ENCODE assay signal across 8 cellular contexts in the genomic region with DNA sequence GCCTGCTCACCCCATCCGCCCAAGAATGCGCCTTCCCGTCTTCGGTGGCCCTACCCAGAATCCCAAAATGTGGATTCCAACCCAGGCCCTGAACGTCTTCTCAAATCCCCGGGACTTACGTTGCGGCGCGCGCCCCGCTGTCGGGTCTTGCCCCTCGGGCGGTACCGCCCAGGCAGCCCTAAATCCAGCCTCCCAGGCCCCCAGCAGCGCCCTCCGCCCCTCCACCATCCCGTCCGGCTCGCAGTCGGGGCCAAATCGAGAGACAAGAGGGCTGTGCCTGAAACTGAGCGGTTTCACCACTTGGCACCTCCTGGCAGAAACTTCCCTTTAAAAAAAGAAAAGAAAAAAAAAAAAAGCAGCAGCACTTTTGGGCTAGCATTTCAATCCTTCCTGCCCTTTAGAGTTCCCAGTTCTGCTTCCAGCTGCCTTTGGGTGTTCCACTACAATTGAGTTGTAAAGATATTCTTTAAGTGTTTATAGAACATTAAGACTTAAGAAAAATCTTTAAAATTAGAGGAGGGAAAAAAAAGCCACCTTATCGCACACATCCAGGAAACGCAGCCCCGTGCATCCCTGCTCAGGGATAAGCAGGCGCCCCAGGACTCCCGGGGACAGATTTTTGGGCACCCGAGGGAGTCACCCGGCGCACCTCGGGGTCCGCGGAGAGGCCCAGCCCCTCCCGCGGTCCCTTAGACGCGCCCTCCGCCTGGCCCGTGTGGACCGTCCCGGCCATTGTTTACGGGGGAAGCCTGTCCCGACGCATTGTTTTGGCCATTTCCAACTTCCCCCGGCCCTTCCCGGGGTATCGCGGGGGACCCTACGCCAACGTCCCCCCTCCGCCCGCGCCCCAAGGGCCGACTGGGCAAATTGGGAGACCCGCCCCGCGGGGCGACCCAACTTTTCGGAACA. TPM values are rescaled to one million over a fixed set of nuclear protein-coding genes. Genes with fewer than 3 reads are reported as not detected.
DNase-seq lines count a peak whose midpoint lies in the region; ATAC-seq and TF ChIP-seq lines count a peak whose summit lies in the region.

No MANE protein-coding gene starts in this region.

- H3K27me3 Mint-ChIP-seq in activated naive CD8-positive, alpha-beta T cell treated with anti-CD3 and anti-CD28 coated beads for 36 hours, result peaks cover 18% of the 10 kb centered on the region

- DNase-seq in DMS53 (lab: John Stamatoyannopoulos, UW) (peak; percentile 43), DMS53 treated with DMSO at 0.1 percent for 48 hours (lab: John Stamatoyannopoulos, UW; ENCODE audit: unreplicated experiment) (no peak), MG63 (peak; percentile 28), left ventricle myocardium superior (peak; percentile 70), retinal pigment epithelial cell (ENCODE audit: low read depth) (no peak), HPDE6-E6E7 (ENCODE audit: extremely low spot score) (no peak)
- no peak for DNase-seq in activated naive CD8-positive, alpha-beta T cell treated with anti-CD3 and anti-CD28 coated beads for 36 hours

- H3K4me3 ChIP-seq in MG63, result peak overlapping the region; percentile 83
- peak overlapping the region; percentile 72 for H3K4me3 ChIP-seq in retinal pigment epithelial cell (ENCODE audit: low read length)

- no peaks in the 10 kb centered on the region for H3K36me3 Mint-ChIP-seq in activated naive CD8-positive, alpha-beta T cell treated with anti-CD3 and anti-CD28 coated beads for 36 hours

- H3K36me3 ChIP-seq in MG63, result no peaks in the 10 kb centered on the region

- TF ChIP-seq CTCF in retinal pigment epithelial cell (conservative IDR thresholded peaks at IDR 0.05; ENCODE audit: low read depth, low read length), result no peak

- peak; percentile 46 for ATAC-seq in left ventricle myocardium superior
- ATAC-seq in HG02623 (IDR thresholded peaks at IDR 0.05; ENCODE audit: unreplicated experiment), result no peak

- H3K27ac Mint-ChIP-seq in activated naive CD8-positive, alpha-beta T cell treated with anti-CD3 and anti-CD28 coated beads for 36 hours, result no peak overlapping the region

- peak overlapping the region; percentile 42 for H3K4me3 Mint-ChIP-seq in activated naive CD8-positive, alpha-beta T cell treated with anti-CD3 and anti-CD28 coated beads for 36 hours

- no peaks in the 10 kb centered on the region for H3K27me3 ChIP-seq in MG63

- intact Hi-C loops in left ventricle myocardium superior (cut with micrococcal nuclease), result no loop called here

- H3K9me3 ChIP-seq in MG63, result no peaks in the 10 kb centered on the region

- H3K9me3 Mint-ChIP-seq in activated naive CD8-positive, alpha-beta T cell treated with anti-CD3 and anti-CD28 coated beads for 36 hours, result no peaks in the 10 kb centered on the region

- H3K4me1 Mint-ChIP-seq in activated naive CD8-positive, alpha-beta T cell treated with anti-CD3 and anti-CD28 coated beads for 36 hours, result peaks cover 36% of the 10 kb centered on the region

RNA-seq across cellular contexts. Expression of gene KCNJ4, which starts 57.6 kb away (rescaled TPM):
- not detected in 2 replicates for total RNA-seq in MG63 (2014; rRNA removed; shearing (Covaris generic); ENCODE audit: low replicate concordance)
- total RNA-seq in activated naive CD8-positive, alpha-beta T cell treated with anti-CD3 and anti-CD28 coated beads for 36 hours, result not detected
- 20.5 TPM for total RNA-seq in left ventricle myocardium superior

Comparison
In these comparisons a context has a peak if more than half of its experiments do, and no peak if none do; other contexts are left out.
1. DNase-seq: peak in DMS53 (single experiment), MG63 (single experiment) and left ventricle myocardium superior (single experiment); none in DMS53 treated with DMSO at 0.1 percent for 48 hours (single experiment), activated naive CD8-positive, alpha-beta T cell treated with anti-CD3 and anti-CD28 coated beads for 36 hours (single experiment), retinal pigment epithelial cell (single experiment) and HPDE6-E6E7 (single experiment).
2. RNA of gene KCNJ4, which starts 57.6 kb away (total RNA-seq): 20.5 TPM in left ventricle myocardium superior (single experiment); not detected in MG63 and not detected in activated naive CD8-positive, alpha-beta T cell treated with anti-CD3 and anti-CD28 coated beads for 36 hours; every median in the first group is over 10 times any median in the second.